8 cellular contexts compared by ENCODE assay signal in genomic region chr11:61041755-61042518, GRCh38.
DNase-seq lines count a peak whose midpoint lies in the region; ATAC-seq and TF ChIP-seq lines count a peak whose summit lies in the region.

No MANE protein-coding gene starts in this region.

- no peaks in the 10 kb centered on the region for H3K27me3 ChIP-seq in hepatocyte

- TF ChIP-seq CTCF in hepatocyte (IDR thresholded peaks at IDR 0.05; ENCODE audit: poor library complexity), result no peak

- no peak overlapping the region for H3K4me3 ChIP-seq in hepatocyte

- H4K20me1 ChIP-seq in hepatocyte (ENCODE audit: insufficient read depth, poor library complexity, severe bottlenecking), result no peaks in the 10 kb centered on the region

- no peaks in the 10 kb centered on the region for H3K79me2 ChIP-seq in hepatocyte

- H3K36me3 ChIP-seq in hepatocyte (replicated peaks; ENCODE audit: insufficient read depth, low read depth), result no peaks in the 10 kb centered on the region

- 45% methylated on average over 16 of the region's 16 CpGs for WGBS in hepatocyte (ENCODE audit: low lambda C conversion rate, missing lambda C conversion rate)

- no peaks in the 10 kb centered on the region for H3K9me3 ChIP-seq in hepatocyte (ENCODE audit: low read depth)

- CTCF ChIA-PET in HEK293T (lab: Yijun Ruan, JAX), result interaction anchor here (0.7 to 0.8 kb wide), 2 partner anchors 96 to 126 kb away, joined by 3 read pairs; no protein-coding TSS in a partner anchor

- peak overlapping the region; percentile 20 for H3K27ac ChIP-seq in hepatocyte

- H3K4me1 ChIP-seq in hepatocyte (ENCODE audit: insufficient read depth), result peaks cover 6% of the 10 kb centered on the region

- no peak overlapping the region for H2AFZ ChIP-seq in hepatocyte

- no peak overlapping the region for H3K4me2 ChIP-seq in hepatocyte

- POLR2A ChIA-PET in HEK293T (lab: Yijun Ruan, JAX), result no interaction called here

- DNase-seq in SIG-M5 treated with dmso at 0.1 percent for 504 hours (lab: John Stamatoyannopoulos, UW; ENCODE audit: unreplicated experiment) (peak; percentile 10), SIG-M5 (lab: John Stamatoyannopoulos, UW) (no peak), NOMO-1 treated with dmso at 0.1 percent for 144 hours (lab: John Stamatoyannopoulos, UW; ENCODE audit: unreplicated experiment) (peak; percentile 84), hepatocyte (ENCODE audit: low spot score) (peak; percentile 69), HEK293T (ENCODE audit: extremely low spot score) (no peak)
- DNase-seq in activated T-helper 1 cell treated with anti-CD3 and anti-CD28 coated beads, Interleukin-2, amount 50 U/mL, for 16 hours (ENCODE audit: low read depth in 1 of 2, low spot score in 1 of 2), result peak; percentile 63 to 68
- DNase-seq in stimulated activated CD4-positive, alpha-beta T cell treated with anti-CD3 and anti-CD28 coated beads, Interleukin-4, amount 100 ng/mL, for 24 hours, result peak; percentile 83

- peak; percentile 90 for ATAC-seq in HG03342 (IDR thresholded peaks at IDR 0.05; ENCODE audit: unreplicated experiment)

- no peaks in the 10 kb centered on the region for H3K9me2 ChIP-seq in hepatocyte (replicated peaks; ENCODE audit: insufficient read depth)

TF ChIP-seq in HEK293T, 16 proteins besides CTCF, POLR2A, EP300 and RAD21:
- TF ChIP-seq ARNT (IDR thresholded peaks at IDR 0.05) (no peak), SUZ12 (IDR thresholded peaks at IDR 0.05) (no peak), ELF4 (IDR thresholded peaks at IDR 0.05) (no peak), NFRKB (IDR thresholded peaks at IDR 0.05) (no peak), FOXK2 (IDR thresholded peaks at IDR 0.05) (no peak), L3MBTL2 (conservative IDR thresholded peaks at IDR 0.05) (no peak), BHLHE40 (IDR thresholded peaks at IDR 0.05; ENCODE audit: borderline replicate concordance) (no peak), CTBP1 (IDR thresholded peaks at IDR 0.05; ENCODE audit: borderline replicate concordance) (no peak), FOXA1 (IDR thresholded peaks at IDR 0.05) (no peak), ZNF384 (IDR thresholded peaks at IDR 0.05) (no peak), TARDBP (IDR thresholded peaks at IDR 0.05) (no peak), HDGF (IDR thresholded peaks at IDR 0.05; ENCODE audit: borderline replicate concordance) (no peak), SP1 (IDR thresholded peaks at IDR 0.05) (no peak), FOXM1 (IDR thresholded peaks at IDR 0.05; ENCODE audit: borderline replicate concordance) (no peak), LEF1 (IDR thresholded peaks at IDR 0.05; ENCODE audit: borderline replicate concordance) (no peak)
- TF ChIP-seq, protein P1, sequence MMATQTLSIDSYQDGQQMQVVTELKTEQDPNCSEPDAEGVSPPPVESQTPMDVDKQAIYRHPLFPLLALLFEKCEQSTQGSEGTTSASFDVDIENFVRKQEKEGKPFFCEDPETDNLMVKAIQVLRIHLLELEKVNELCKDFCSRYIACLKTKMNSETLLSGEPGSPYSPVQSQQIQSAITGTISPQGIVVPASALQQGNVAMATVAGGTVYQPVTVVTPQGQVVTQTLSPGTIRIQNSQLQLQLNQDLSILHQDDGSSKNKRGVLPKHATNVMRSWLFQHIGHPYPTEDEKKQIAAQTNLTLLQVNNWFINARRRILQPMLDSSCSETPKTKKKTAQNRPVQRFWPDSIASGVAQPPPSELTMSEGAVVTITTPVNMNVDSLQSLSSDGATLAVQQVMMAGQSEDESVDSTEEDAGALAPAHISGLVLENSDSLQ (IDR thresholded peaks at IDR 0.05), result no peak

Comparison
In these comparisons a context has a peak if more than half of its experiments do, and no peak if none do; other contexts are left out.
1. DNase-seq: peak in SIG-M5 treated with dmso at 0.1 percent for 504 hours (single experiment), NOMO-1 treated with dmso at 0.1 percent for 144 hours (single experiment), activated T-helper 1 cell treated with anti-CD3 and anti-CD28 coated beads, Interleukin-2, amount 50 U/mL, for 16 hours (2 of 2), hepatocyte (single experiment) and stimulated activated CD4-positive, alpha-beta T cell treated with anti-CD3 and anti-CD28 coated beads, Interleukin-4, amount 100 ng/mL, for 24 hours (single experiment); none in SIG-M5 (single experiment) and HEK293T (single experiment).